ENCODE assay signal across 1 cellular context in the genomic region with DNA sequence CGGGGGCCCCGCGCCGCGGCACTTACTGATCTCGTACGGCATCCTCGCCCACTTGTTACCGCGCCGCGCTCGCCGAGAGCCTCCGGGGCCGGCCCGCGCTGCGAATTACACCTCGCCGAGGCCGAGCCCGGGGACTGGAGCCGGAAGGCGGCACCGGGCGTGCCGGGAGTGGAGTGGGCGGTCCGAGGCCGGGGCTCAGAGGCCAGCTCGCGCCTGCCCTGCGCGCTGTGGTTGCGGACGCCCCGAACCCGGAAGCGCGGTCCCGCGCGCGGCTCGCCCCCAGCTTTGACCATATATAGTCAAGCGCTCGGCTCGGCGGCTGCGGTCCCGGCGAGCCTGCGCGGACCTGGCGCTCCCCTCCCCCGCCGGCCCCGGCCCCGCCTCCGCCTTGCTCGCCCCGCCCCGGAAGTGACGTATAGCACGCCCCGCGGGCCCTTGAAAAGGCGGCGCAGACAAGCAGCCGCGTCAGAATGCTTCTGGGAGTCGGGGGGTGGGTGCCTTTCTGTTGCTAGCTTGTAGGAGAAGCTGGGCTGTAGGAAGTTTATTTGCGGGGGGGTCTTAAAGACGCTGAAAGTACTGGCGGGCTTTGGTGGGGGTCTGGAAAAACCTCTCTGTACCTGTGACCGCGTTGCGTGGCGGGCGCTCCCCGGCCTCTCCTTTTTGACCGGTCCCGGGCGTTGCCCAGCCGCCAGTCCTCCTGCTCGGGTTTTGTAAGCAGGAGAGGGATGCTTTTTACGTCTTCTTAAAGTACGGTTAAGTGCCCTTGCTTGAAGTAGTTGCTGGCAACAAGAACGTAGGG.
A peak's percentile ranks its signal among the peaks of the same experiment; 100 is the strongest.
TF ChIP-seq lines count a peak whose summit lies in the region.

Gene WDR1 (minus strand): TSS at position 175 of the 799 bp plus-strand sequence. CDS start 133 bp downstream, at position 42.

TF ChIP-seq in K562, 482 proteins besides CTCF, POLR2A, EP300 and RAD21 (continued from another document and continues in another):
- peak; percentile 63 for TF ChIP-seq ZBTB40 (IDR thresholded peaks at IDR 0.05)
- TF ChIP-seq ZBTB40 (CRISPR knock-in tag; IDR thresholded peaks at IDR 0.05), result no peak
- TF ChIP-seq SOX6 (IDR thresholded peaks at IDR 0.05), result no peak; the same call in 1 of the 2 replicates
- no peak for TF ChIP-seq EHMT2 (IDR thresholded peaks at IDR 0.05)
- peak; percentile 79 for TF ChIP-seq RNF2 (IDR thresholded peaks at IDR 0.05)
- no peak for TF ChIP-seq NELFE (IDR thresholded peaks at IDR 0.05; ENCODE audit: insufficient read depth, insufficient read length)
- TF ChIP-seq RBBP5 (IDR thresholded peaks at IDR 0.05; ENCODE audit: borderline replicate concordance, insufficient read depth, low read length, poor library complexity, severe bottlenecking), result peak; percentile 62
- TF ChIP-seq, protein P1, sequence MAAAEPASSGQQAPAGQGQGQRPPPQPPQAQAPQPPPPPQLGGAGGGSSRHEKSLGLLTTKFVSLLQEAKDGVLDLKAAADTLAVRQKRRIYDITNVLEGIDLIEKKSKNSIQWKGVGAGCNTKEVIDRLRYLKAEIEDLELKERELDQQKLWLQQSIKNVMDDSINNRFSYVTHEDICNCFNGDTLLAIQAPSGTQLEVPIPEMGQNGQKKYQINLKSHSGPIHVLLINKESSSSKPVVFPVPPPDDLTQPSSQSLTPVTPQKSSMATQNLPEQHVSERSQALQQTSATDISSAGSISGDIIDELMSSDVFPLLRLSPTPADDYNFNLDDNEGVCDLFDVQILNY (CRISPR knock-in tag; IDR thresholded peaks at IDR 0.05), result no peak
- 0 out of 2 replicates have a peak, but pooled peaks have one; percentile 38 for TF ChIP-seq ZNF589 (CRISPR knock-in tag; IDR thresholded peaks at IDR 0.05; ENCODE audit: low read depth)
- TF ChIP-seq STAG1 (CRISPR knock-in tag; IDR thresholded peaks at IDR 0.05; ENCODE audit: borderline replicate concordance), result no peak
- no peak; the same call in 1 of the 2 replicates for TF ChIP-seq SMAD4 (CRISPR knock-in tag; conservative IDR thresholded peaks at IDR 0.05)
- no peak for TF ChIP-seq HSF4 (CRISPR knock-in tag; IDR thresholded peaks at IDR 0.05; ENCODE audit: borderline replicate concordance)
- TF ChIP-seq ZNF134 (CRISPR knock-in tag; conservative IDR thresholded peaks at IDR 0.05), result no peak
- TF ChIP-seq CEBPG (CRISPR knock-in tag; IDR thresholded peaks at IDR 0.05), result no peak
- TF ChIP-seq CEBPG (tag; conservative IDR thresholded peaks at IDR 0.05 in 1 of 2, IDR thresholded peaks at IDR 0.05 in 1 of 2), result no peak
- TF ChIP-seq, protein P2, sequence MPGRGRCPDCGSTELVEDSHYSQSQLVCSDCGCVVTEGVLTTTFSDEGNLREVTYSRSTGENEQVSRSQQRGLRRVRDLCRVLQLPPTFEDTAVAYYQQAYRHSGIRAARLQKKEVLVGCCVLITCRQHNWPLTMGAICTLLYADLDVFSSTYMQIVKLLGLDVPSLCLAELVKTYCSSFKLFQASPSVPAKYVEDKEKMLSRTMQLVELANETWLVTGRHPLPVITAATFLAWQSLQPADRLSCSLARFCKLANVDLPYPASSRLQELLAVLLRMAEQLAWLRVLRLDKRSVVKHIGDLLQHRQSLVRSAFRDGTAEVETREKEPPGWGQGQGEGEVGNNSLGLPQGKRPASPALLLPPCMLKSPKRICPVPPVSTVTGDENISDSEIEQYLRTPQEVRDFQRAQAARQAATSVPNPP (IDR thresholded peaks at IDR 0.05; ENCODE audit: borderline replicate concordance, insufficient read depth, insufficient read length), result no peak
- no peak for TF ChIP-seq ZNF239 (CRISPR knock-in tag; IDR thresholded peaks at IDR 0.05)
- TF ChIP-seq TCF7 (IDR thresholded peaks at IDR 0.05; ENCODE audit: borderline replicate concordance), result no peak
- TF ChIP-seq ELF4 (CRISPR knock-in tag; IDR thresholded peaks at IDR 0.05), result no peak
- TF ChIP-seq NR3C1 (CRISPR knock-in tag; IDR thresholded peaks at IDR 0.05), result no peak
- TF ChIP-seq, protein P3, sequence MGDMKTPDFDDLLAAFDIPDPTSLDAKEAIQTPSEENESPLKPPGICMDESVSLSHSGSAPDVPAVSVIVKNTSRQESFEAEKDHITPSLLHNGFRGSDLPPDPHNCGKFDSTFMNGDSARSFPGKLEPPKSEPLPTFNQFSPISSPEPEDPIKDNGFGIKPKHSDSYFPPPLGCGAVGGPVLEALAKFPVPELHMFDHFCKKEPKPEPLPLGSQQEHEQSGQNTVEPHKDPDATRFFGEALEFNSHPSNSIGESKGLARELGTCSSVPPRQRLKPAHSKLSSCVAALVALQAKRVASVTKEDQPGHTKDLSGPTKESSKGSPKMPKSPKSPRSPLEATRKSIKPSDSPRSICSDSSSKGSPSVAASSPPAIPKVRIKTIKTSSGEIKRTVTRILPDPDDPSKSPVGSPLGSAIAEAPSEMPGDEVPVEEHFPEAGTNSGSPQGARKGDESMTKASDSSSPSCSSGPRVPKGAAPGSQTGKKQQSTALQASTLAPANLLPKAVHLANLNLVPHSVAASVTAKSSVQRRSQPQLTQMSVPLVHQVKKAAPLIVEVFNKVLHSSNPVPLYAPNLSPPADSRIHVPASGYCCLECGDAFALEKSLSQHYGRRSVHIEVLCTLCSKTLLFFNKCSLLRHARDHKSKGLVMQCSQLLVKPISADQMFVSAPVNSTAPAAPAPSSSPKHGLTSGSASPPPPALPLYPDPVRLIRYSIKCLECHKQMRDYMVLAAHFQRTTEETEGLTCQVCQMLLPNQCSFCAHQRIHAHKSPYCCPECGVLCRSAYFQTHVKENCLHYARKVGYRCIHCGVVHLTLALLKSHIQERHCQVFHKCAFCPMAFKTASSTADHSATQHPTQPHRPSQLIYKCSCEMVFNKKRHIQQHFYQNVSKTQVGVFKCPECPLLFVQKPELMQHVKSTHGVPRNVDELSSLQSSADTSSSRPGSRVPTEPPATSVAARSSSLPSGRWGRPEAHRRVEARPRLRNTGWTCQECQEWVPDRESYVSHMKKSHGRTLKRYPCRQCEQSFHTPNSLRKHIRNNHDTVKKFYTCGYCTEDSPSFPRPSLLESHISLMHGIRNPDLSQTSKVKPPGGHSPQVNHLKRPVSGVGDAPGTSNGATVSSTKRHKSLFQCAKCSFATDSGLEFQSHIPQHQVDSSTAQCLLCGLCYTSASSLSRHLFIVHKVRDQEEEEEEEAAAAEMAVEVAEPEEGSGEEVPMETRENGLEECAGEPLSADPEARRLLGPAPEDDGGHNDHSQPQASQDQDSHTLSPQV (IDR thresholded peaks at IDR 0.05), result no peak
- TF ChIP-seq ZMIZ1 (IDR thresholded peaks at IDR 0.05; ENCODE audit: low read depth in 2 of 2, low read length in 2 of 2), result peak in 1 of 2 experiments; percentile 74; a peak in 1 of 4 replicates
- TF ChIP-seq, protein P4, sequence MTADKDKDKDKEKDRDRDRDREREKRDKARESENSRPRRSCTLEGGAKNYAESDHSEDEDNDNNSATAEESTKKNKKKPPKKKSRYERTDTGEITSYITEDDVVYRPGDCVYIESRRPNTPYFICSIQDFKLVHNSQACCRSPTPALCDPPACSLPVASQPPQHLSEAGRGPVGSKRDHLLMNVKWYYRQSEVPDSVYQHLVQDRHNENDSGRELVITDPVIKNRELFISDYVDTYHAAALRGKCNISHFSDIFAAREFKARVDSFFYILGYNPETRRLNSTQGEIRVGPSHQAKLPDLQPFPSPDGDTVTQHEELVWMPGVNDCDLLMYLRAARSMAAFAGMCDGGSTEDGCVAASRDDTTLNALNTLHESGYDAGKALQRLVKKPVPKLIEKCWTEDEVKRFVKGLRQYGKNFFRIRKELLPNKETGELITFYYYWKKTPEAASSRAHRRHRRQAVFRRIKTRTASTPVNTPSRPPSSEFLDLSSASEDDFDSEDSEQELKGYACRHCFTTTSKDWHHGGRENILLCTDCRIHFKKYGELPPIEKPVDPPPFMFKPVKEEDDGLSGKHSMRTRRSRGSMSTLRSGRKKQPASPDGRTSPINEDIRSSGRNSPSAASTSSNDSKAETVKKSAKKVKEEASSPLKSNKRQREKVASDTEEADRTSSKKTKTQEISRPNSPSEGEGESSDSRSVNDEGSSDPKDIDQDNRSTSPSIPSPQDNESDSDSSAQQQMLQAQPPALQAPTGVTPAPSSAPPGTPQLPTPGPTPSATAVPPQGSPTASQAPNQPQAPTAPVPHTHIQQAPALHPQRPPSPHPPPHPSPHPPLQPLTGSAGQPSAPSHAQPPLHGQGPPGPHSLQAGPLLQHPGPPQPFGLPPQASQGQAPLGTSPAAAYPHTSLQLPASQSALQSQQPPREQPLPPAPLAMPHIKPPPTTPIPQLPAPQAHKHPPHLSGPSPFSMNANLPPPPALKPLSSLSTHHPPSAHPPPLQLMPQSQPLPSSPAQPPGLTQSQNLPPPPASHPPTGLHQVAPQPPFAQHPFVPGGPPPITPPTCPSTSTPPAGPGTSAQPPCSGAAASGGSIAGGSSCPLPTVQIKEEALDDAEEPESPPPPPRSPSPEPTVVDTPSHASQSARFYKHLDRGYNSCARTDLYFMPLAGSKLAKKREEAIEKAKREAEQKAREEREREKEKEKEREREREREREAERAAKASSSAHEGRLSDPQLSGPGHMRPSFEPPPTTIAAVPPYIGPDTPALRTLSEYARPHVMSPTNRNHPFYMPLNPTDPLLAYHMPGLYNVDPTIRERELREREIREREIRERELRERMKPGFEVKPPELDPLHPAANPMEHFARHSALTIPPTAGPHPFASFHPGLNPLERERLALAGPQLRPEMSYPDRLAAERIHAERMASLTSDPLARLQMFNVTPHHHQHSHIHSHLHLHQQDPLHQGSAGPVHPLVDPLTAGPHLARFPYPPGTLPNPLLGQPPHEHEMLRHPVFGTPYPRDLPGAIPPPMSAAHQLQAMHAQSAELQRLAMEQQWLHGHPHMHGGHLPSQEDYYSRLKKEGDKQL (CRISPR knock-in tag; IDR thresholded peaks at IDR 0.05; ENCODE audit: borderline replicate concordance), result no peak
- peak; percentile 45; the same call in 1 of the 2 replicates for TF ChIP-seq HDAC2 (IDR thresholded peaks at IDR 0.05)
